13 cellular contexts compared by ENCODE assay signal in genomic region chr4:129043523-129043922, GRCh38. TPM values are rescaled to one million over a fixed set of nuclear protein-coding genes. Genes with fewer than 3 reads are reported as not detected.
A peak's percentile ranks its signal among the peaks of the same experiment; 100 is the strongest.
DNase-seq lines count a peak whose midpoint lies in the region; ATAC-seq, FAIRE-seq and TF ChIP-seq lines count a peak whose summit lies in the region.
"Had no signal": no experiment of that assay in that cellular context is flagged by ENCODE, and none has a peak within 500 bp of the region (broad histone marks: within the 10 kb centered on the region; RNA-seq: fewer than 3 reads in every experiment).

No MANE protein-coding gene starts in this region.

- H3K27ac Mint-ChIP-seq in astrocyte (ENCODE audit: unreplicated experiment): no peak overlapping the region
- H3K27ac Mint-ChIP-seq in CD8-positive, alpha-beta T cell: no peak overlapping the region

- CTCF ChIA-PET in CD8-positive, alpha-beta T cell (lab: Charles Lee): no interaction called here

- FAIRE-seq in astrocyte (lab: Jason Lieb, UNC): no peak
- FAIRE-seq: GM19239, keratinocyte had no signal

- H3K4me3 ChIP-seq in astrocyte (ENCODE audit: insufficient read depth, low read depth, low read length) (no peak overlapping the region), kidney epithelial cell (ENCODE audit: low read depth, low read length) (no peak overlapping the region)
- H3K4me3 ChIP-seq in CD8-positive, alpha-beta T cell (ENCODE audit: low read depth, low read length): no peak overlapping the region

- intact Hi-C loops in CD8-positive, alpha-beta T cell (cut with DNase I, micrococcal nuclease): no loop called here

- H3K36me3 ChIP-seq in astrocyte (ENCODE audit: insufficient read depth, low read length) (no peaks in the 10 kb centered on the region), kidney epithelial cell (ENCODE audit: control insufficient read depth, insufficient read depth, low read length) (no peaks in the 10 kb centered on the region)
- H3K36me3 ChIP-seq in CD8-positive, alpha-beta T cell (ENCODE audit: insufficient read depth, low read length): no peaks in the 10 kb centered on the region

- ATAC-seq in CD8-positive, alpha-beta T cell: no peak
- ATAC-seq in HG02571 (IDR thresholded peaks at IDR 0.05; ENCODE audit: unreplicated experiment) (no peak), GM21576 (IDR thresholded peaks at IDR 0.05; ENCODE audit: unreplicated experiment) (no peak)

- H3K4me3 Mint-ChIP-seq in astrocyte (ENCODE audit: unreplicated experiment): no peak overlapping the region
- no peak overlapping the region for H3K4me3 Mint-ChIP-seq in CD8-positive, alpha-beta T cell

- DNase-seq in COR-L47 (lab: John Stamatoyannopoulos, UW) (peak; percentile 3), Kasumi-1 (lab: John Stamatoyannopoulos, UW) (peak; percentile 8 to 37), astrocyte (ENCODE audit: low read depth) (peak; percentile 46), kidney epithelial cell (ENCODE audit: low read depth) (no peak), NCI-H526 treated with DMSO at 0.1 percent for 48 hours (lab: John Stamatoyannopoulos, UW) (no peak)
- DNase-seq in CD8-positive, alpha-beta T cell: no peak
- DNase-seq: activated effector memory CD4-positive, alpha-beta T cell treated with Interleukin-2 at 50 U/mL for 16 hours; stimulated activated CD4-positive, alpha-beta T cell treated with anti-CD3 and anti-CD28 coated beads, Interleukin-4, amount 100 ng/mL, for 1 hour had no signal

- POLR2A ChIA-PET in CD8-positive, alpha-beta T cell (lab: Charles Lee): no interaction called here

- peak; percentile 11 for TF ChIP-seq CTCF in astrocyte (IDR thresholded peaks at IDR 0.05; ENCODE audit: insufficient read depth, low read depth, low read length)
- TF ChIP-seq CTCF in kidney epithelial cell (IDR thresholded peaks at IDR 0.05; ENCODE audit: insufficient read depth, low read length, poor library complexity, severe bottlenecking): peak; percentile 8
- no peak for TF ChIP-seq CTCF in CD8-positive, alpha-beta T cell (IDR thresholded peaks at IDR 0.05)

- H3K4me1 Mint-ChIP-seq in astrocyte (ENCODE audit: low read depth, unreplicated experiment): no peaks in the 10 kb centered on the region
- H3K4me1 Mint-ChIP-seq in CD8-positive, alpha-beta T cell (ENCODE audit: low read depth): no peaks in the 10 kb centered on the region

- no peaks in the 10 kb centered on the region for H3K9me3 ChIP-seq in astrocyte (ENCODE audit: insufficient read depth, low read depth, low read length)
- H3K9me3 ChIP-seq in CD8-positive, alpha-beta T cell (ENCODE audit: low read length): no peaks in the 10 kb centered on the region
- H3K9me3 ChIP-seq: neutrophil had no signal

- peaks cover 6% of the 10 kb centered on the region for H3K79me2 ChIP-seq in astrocyte (ENCODE audit: insufficient read depth, low read length)

- no peaks in the 10 kb centered on the region for H3K36me3 Mint-ChIP-seq in astrocyte (ENCODE audit: low read depth, unreplicated experiment)
- peaks cover 15% of the 10 kb centered on the region for H3K36me3 Mint-ChIP-seq in CD8-positive, alpha-beta T cell

- H4K20me1 ChIP-seq in astrocyte (ENCODE audit: insufficient read depth, low read length): no peaks in the 10 kb centered on the region

- H3K4me1 ChIP-seq in astrocyte (ENCODE audit: insufficient read depth, low read length): no peaks in the 10 kb centered on the region
- H3K4me1 ChIP-seq in CD8-positive, alpha-beta T cell (ENCODE audit: insufficient read depth, low read length): no peaks in the 10 kb centered on the region

- H3K9ac ChIP-seq in astrocyte (ENCODE audit: low read length): no peak overlapping the region

- no peaks in the 10 kb centered on the region for H3K27me3 Mint-ChIP-seq in astrocyte (ENCODE audit: low read depth, unreplicated experiment)
- no peaks in the 10 kb centered on the region for H3K27me3 Mint-ChIP-seq in CD8-positive, alpha-beta T cell (ENCODE audit: low read depth)

- no peak overlapping the region for H3K27ac ChIP-seq in astrocyte (ENCODE audit: low read depth, low read length)
- no peak overlapping the region for H3K27ac ChIP-seq in CD8-positive, alpha-beta T cell (ENCODE audit: low read depth, low read length)
- H3K27ac ChIP-seq: neutrophil had no signal

- H3K9me3 Mint-ChIP-seq in astrocyte (ENCODE audit: unreplicated experiment): no peaks in the 10 kb centered on the region
- no peaks in the 10 kb centered on the region for H3K9me3 Mint-ChIP-seq in CD8-positive, alpha-beta T cell

- no peak overlapping the region for H3K4me2 ChIP-seq in astrocyte (ENCODE audit: low read length)

- no peak overlapping the region for H2AFZ ChIP-seq in astrocyte (ENCODE audit: low read depth, low read length)

- H3K27me3 ChIP-seq in astrocyte (ENCODE audit: insufficient read depth, low read length) (no peaks in the 10 kb centered on the region), kidney epithelial cell (ENCODE audit: control insufficient read depth, insufficient read depth, low read length) (no peaks in the 10 kb centered on the region)
- H3K27me3 ChIP-seq in CD8-positive, alpha-beta T cell (ENCODE audit: insufficient read depth, low read length): no peaks in the 10 kb centered on the region
- H3K27me3 ChIP-seq: neutrophil had no signal

RNA-seq across cellular contexts. Expression of gene SCLT1, which starts 49.8 kb away (rescaled TPM):
- 10.9 and 11.3 TPM in 2 replicates for total RNA-seq in astrocyte
- total RNA-seq in kidney epithelial cell: 6.4 and 6.5 TPM in 2 replicates
- total RNA-seq in CD8-positive, alpha-beta T cell: 10 to 100 TPM; 19.8 to 21.7 TPM

RNA-seq across cellular contexts. Expression of gene C4orf33, which starts 52.4 kb away (rescaled TPM):
- 9.6 and 10.6 TPM in 2 replicates for total RNA-seq in astrocyte
- total RNA-seq in kidney epithelial cell: 8.2 and 8.5 TPM in 2 replicates
- 10 to 100 TPM; 11.5 to 13.9 TPM for total RNA-seq in CD8-positive, alpha-beta T cell

Comparison
In these comparisons a context has a peak if more than half of its experiments do, and no peak if none do; other contexts are left out.
1. DNase-seq: peak in COR-L47 (single experiment), Kasumi-1 (2 of 2) and astrocyte (single experiment); none in kidney epithelial cell (single experiment), CD8-positive, alpha-beta T cell (0 of 7) and NCI-H526 treated with DMSO at 0.1 percent for 48 hours (single experiment).